Comparison of ENCODE assay signal across 8 cellular contexts in the genomic region with DNA sequence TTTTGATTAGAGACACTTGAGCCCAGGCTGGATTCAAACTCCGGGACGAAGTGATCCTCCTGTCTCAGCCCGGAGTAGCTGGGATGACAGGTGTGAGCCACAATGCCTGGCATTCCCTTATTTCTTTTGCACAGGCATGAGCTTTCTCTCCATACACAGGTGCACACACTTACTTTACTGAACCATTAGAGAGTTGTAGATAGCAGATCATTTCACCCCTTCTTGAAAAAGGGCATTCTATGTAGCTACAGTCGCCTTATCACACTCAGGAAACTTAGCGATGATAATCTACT. TPM values are rescaled to one million over a fixed set of nuclear protein-coding genes. Genes with fewer than 3 reads are reported as not detected.
DNase-seq lines count a peak whose midpoint lies in the region; ATAC-seq and TF ChIP-seq lines count a peak whose summit lies in the region.
"Not testable (repeated sequence)": the region's sequence is repeated elsewhere in the genome, so short reads cannot be mapped to it uniquely, and the experiment has no call there.

No MANE protein-coding gene starts in this region.

- H3K9me3 ChIP-seq in BE2C; Panc1 (ENCODE audit: control insufficient read depth, insufficient read depth, low read depth, low read length); liver (ENCODE audit: control insufficient read depth in 4 of 4, low read length in 3 of 4): not testable (repeated sequence)

- not testable (repeated sequence) for ATAC-seq in Panc1; activated CD8-positive, alpha-beta T cell treated with anti-CD3 and anti-CD28 coated beads for 36 hours; activated naive CD4-positive, alpha-beta T cell treated with anti-CD3 and anti-CD28 coated beads, Interleukin-2, amount 50 U/mL, for 72 hours; natural killer cell; stimulated activated effector memory CD8-positive, alpha-beta T cell treated with anti-CD3 and anti-CD28 coated beads, Interleukin-12 subunit alpha, Interleukin-12 subunit beta, amount 100 ng/mL, for 72 hours

- not testable (repeated sequence) for BruUV-seq in Panc1 (replicated peaks; lab: Mats Ljungman, UMichigan)

- not testable (repeated sequence) for H3K36me3 ChIP-seq in BE2C; Panc1 (ENCODE audit: control insufficient read depth, insufficient read depth, low read length); liver (ENCODE audit: control insufficient read depth in 4 of 4, insufficient read depth in 3 of 4, low read depth in 1 of 4, low read length in 3 of 4)

- H3K36me3 Mint-ChIP-seq in activated CD8-positive, alpha-beta T cell treated with anti-CD3 and anti-CD28 coated beads for 36 hours (ENCODE audit: low read depth) = peaks cover 13% of the 10 kb centered on the region
- not testable (repeated sequence) for H3K36me3 Mint-ChIP-seq in activated naive CD4-positive, alpha-beta T cell treated with anti-CD3 and anti-CD28 coated beads, Interleukin-2, amount 50 U/mL, for 72 hours; endothelial cell (ENCODE audit: low read depth, unreplicated experiment); natural killer cell
- peaks cover 44% of the 10 kb centered on the region for H3K36me3 Mint-ChIP-seq in stimulated activated effector memory CD8-positive, alpha-beta T cell treated with anti-CD3 and anti-CD28 coated beads, Interleukin-12 subunit alpha, Interleukin-12 subunit beta, amount 100 ng/mL, for 72 hours

- peak overlapping the region; percentile 82 for H3K27ac Mint-ChIP-seq in activated CD8-positive, alpha-beta T cell treated with anti-CD3 and anti-CD28 coated beads for 36 hours
- H3K27ac Mint-ChIP-seq in activated naive CD4-positive, alpha-beta T cell treated with anti-CD3 and anti-CD28 coated beads, Interleukin-2, amount 50 U/mL, for 72 hours = peak overlapping the region; percentile 60 to 64
- H3K27ac Mint-ChIP-seq in endothelial cell (ENCODE audit: unreplicated experiment) (peak overlapping the region; percentile 64), natural killer cell (peak overlapping the region; percentile 94 to 99)
- H3K27ac Mint-ChIP-seq in stimulated activated effector memory CD8-positive, alpha-beta T cell treated with anti-CD3 and anti-CD28 coated beads, Interleukin-12 subunit alpha, Interleukin-12 subunit beta, amount 100 ng/mL, for 72 hours = peak overlapping the region; percentile 70

- H3K4me3 ChIP-seq in BE2C (ENCODE audit: low read depth, low read length) = peak overlapping the region; percentile 43
- H3K4me3 ChIP-seq in Panc1 (ENCODE audit: low read depth in 2 of 2, low read length in 2 of 2) = peak overlapping the region in 1 of 2 experiments; percentile 30; a peak in 2 of 4 replicates
- H3K4me3 ChIP-seq in liver (ENCODE audit: low read depth in 1 of 3, low read length in 3 of 3) = not testable (repeated sequence)

- H3K4me3 Mint-ChIP-seq in activated CD8-positive, alpha-beta T cell treated with anti-CD3 and anti-CD28 coated beads for 36 hours; endothelial cell (ENCODE audit: unreplicated experiment); stimulated activated effector memory CD8-positive, alpha-beta T cell treated with anti-CD3 and anti-CD28 coated beads, Interleukin-12 subunit alpha, Interleukin-12 subunit beta, amount 100 ng/mL, for 72 hours: not testable (repeated sequence)
- H3K4me3 Mint-ChIP-seq in natural killer cell = peak overlapping the region; percentile 68

- not testable (repeated sequence) for DNase-seq in BE2C; Panc1 (ENCODE audit: low read depth, low spot score); activated CD8-positive, alpha-beta T cell treated with anti-CD3 and anti-CD28 coated beads for 36 hours; activated naive CD4-positive, alpha-beta T cell treated with anti-CD3 and anti-CD28 coated beads, Interleukin-2, amount 50 U/mL, for 72 hours (ENCODE audit: low spot score in 2 of 2); endothelial cell (ENCODE audit: low spot score); natural killer cell; stimulated activated effector memory CD8-positive, alpha-beta T cell treated with anti-CD3 and anti-CD28 coated beads, Interleukin-12 subunit alpha, Interleukin-12 subunit beta, amount 100 ng/mL, for 72 hours (ENCODE audit: low spot score in 2 of 2)

- not testable (repeated sequence) for TF ChIP-seq CTCF in BE2C (IDR thresholded peaks at IDR 0.05; ENCODE audit: low read depth, low read length); Panc1 (IDR thresholded peaks at IDR 0.05); activated CD8-positive, alpha-beta T cell treated with anti-CD3 and anti-CD28 coated beads for 36 hours (IDR thresholded peaks at IDR 0.05); endothelial cell (IDR thresholded peaks at IDR 0.05; ENCODE audit: unreplicated experiment); liver (IDR thresholded peaks at IDR 0.05; ENCODE audit: low read depth, low read length, missing input control); natural killer cell (IDR thresholded peaks at IDR 0.05)

- POLR2A ChIA-PET in Panc1 (lab: Charles Lee) = interaction anchor here (0.6 to 0.7 kb wide), 3 partner anchors 17 to 252 kb away, joined by 6 to 13 read pairs (median 7); no protein-coding TSS in a partner anchor
- POLR2A ChIA-PET in activated CD8-positive, alpha-beta T cell treated with anti-CD3 and anti-CD28 coated beads for 36 hours (lab: Charles Lee) = not testable (repeated sequence)

- TF ChIP-seq RAD21 in liver (IDR thresholded peaks at IDR 0.05) = not testable (repeated sequence)

- H3K9me3 Mint-ChIP-seq in activated CD8-positive, alpha-beta T cell treated with anti-CD3 and anti-CD28 coated beads for 36 hours; activated naive CD4-positive, alpha-beta T cell treated with anti-CD3 and anti-CD28 coated beads, Interleukin-2, amount 50 U/mL, for 72 hours; endothelial cell (ENCODE audit: unreplicated experiment); natural killer cell; stimulated activated effector memory CD8-positive, alpha-beta T cell treated with anti-CD3 and anti-CD28 coated beads, Interleukin-12 subunit alpha, Interleukin-12 subunit beta, amount 100 ng/mL, for 72 hours: not testable (repeated sequence)

- in situ Hi-C loops in Panc1 (cut with HindIII; ENCODE audit: low pct_unique_long_range_greater_than_20kb, low sequenced_read_pairs) = not testable (repeated sequence)

- H3K4me1 ChIP-seq in BE2C (peaks cover 11% of the 10 kb centered on the region), Panc1 (ENCODE audit: control insufficient read depth, insufficient read depth, low read length) (peaks cover 16% of the 10 kb centered on the region), liver (ENCODE audit: control insufficient read depth in 4 of 4, insufficient read depth in 4 of 4, low read length in 3 of 4) (peaks cover 6 to 32% (median 11%) of the 10 kb centered on the region in 4 donors)

- WGBS in liver = 81% methylated on average over 5 of the region's 5 CpGs

- H3K27me3 ChIP-seq in BE2C; Panc1 (ENCODE audit: control insufficient read depth, insufficient read depth, low read length); liver (ENCODE audit: control insufficient read depth in 4 of 4, insufficient read depth in 4 of 4, low read length in 3 of 4): not testable (repeated sequence)

- H3K9ac ChIP-seq in liver (ENCODE audit: low read depth in 1 of 2, low read length in 2 of 2) = not testable (repeated sequence)

- H3K27ac ChIP-seq in Panc1 (ENCODE audit: low read length) (0 out of 2 replicates have a peak overlapping the region, but pooled peaks have one; percentile 3), liver (ENCODE audit: low read depth in 1 of 2, low read length in 2 of 2) (peak overlapping the region; percentile 74 to 99)

- not testable (repeated sequence) for H3K27me3 Mint-ChIP-seq in activated CD8-positive, alpha-beta T cell treated with anti-CD3 and anti-CD28 coated beads for 36 hours; endothelial cell (ENCODE audit: unreplicated experiment); natural killer cell (ENCODE audit: low read depth in 2 of 2)

- intact Hi-C loops in Panc1 (cut with micrococcal nuclease; ENCODE audit: unreplicated experiment) (loop anchor here (10.0 kb wide), 1 partner anchor 90 kb away; no protein-coding TSS in a partner anchor), natural killer cell (cut with micrococcal nuclease) (loop anchor here (2.0 kb wide), 1 partner anchor 92 kb away; no protein-coding TSS in a partner anchor)
- intact Hi-C loops in activated CD8-positive, alpha-beta T cell treated with anti-CD3 and anti-CD28 coated beads for 36 hours (cut with micrococcal nuclease) = not testable (repeated sequence)

- H3K4me1 Mint-ChIP-seq in activated CD8-positive, alpha-beta T cell treated with anti-CD3 and anti-CD28 coated beads for 36 hours (ENCODE audit: low read depth) = peaks cover 49% of the 10 kb centered on the region
- H3K4me1 Mint-ChIP-seq in endothelial cell (ENCODE audit: unreplicated experiment) = peaks cover 14% of the 10 kb centered on the region
- peaks cover 36 to 40% of the 10 kb centered on the region in 2 donors for H3K4me1 Mint-ChIP-seq in natural killer cell
- peaks cover 27% of the 10 kb centered on the region for H3K4me1 Mint-ChIP-seq in stimulated activated effector memory CD8-positive, alpha-beta T cell treated with anti-CD3 and anti-CD28 coated beads, Interleukin-12 subunit alpha, Interleukin-12 subunit beta, amount 100 ng/mL, for 72 hours

- CTCF ChIA-PET in Panc1 (lab: Charles Lee) = not testable (repeated sequence)
- CTCF ChIA-PET in activated CD8-positive, alpha-beta T cell treated with anti-CD3 and anti-CD28 coated beads for 36 hours (lab: Charles Lee) = interaction anchor here (1.3 kb wide), 1 partner anchor 13 kb away, joined by 3 read pairs; no protein-coding TSS in a partner anchor

RNA-seq across cellular contexts. Expression of a gene that starts 9.9 kb away (rescaled TPM):
- 68.8 TPM for polyA plus RNA-seq in BE2C (2012; ENCODE audit: insufficient read depth, insufficient read length, low read depth)
- total RNA-seq in Panc1 (2021; ENCODE audit: unreplicated experiment) = 46.4 TPM
- polyA plus RNA-seq in Panc1 (2012; ENCODE audit: insufficient read length) = 29.0 TPM
- 10 to 100 TPM; 25.5 to 25.9 TPM for total RNA-seq in activated CD8-positive, alpha-beta T cell treated with anti-CD3 and anti-CD28 coated beads for 36 hours
- total RNA-seq in activated naive CD4-positive, alpha-beta T cell treated with anti-CD3 and anti-CD28 coated beads, Interleukin-2, amount 50 U/mL, for 72 hours = 10 to 100 TPM; 18.9 to 33.9 TPM
- 19.2 TPM for total RNA-seq in endothelial cell (ENCODE audit: unreplicated experiment)
- total RNA-seq in liver = 10 to 100 TPM; 13.0 to 52.6 TPM
- 10 to 100 TPM; 16.6 to 20.2 TPM for polyA plus RNA-seq in liver
- 10 to 100 TPM; 67.5 to 72.1 (median 68.0) TPM for total RNA-seq in natural killer cell

RNA-seq across cellular contexts. Expression of a gene that starts 48.9 kb away (rescaled TPM):
- 86.9 TPM for polyA plus RNA-seq in BE2C (2012; ENCODE audit: insufficient read depth, insufficient read length, low read depth)
- 34.3 TPM for total RNA-seq in Panc1 (2021; ENCODE audit: unreplicated experiment)
- 63.3 TPM for polyA plus RNA-seq in Panc1 (2012; ENCODE audit: insufficient read length)
- 10 to 100 TPM; 15.5 to 19.4 TPM for total RNA-seq in activated CD8-positive, alpha-beta T cell treated with anti-CD3 and anti-CD28 coated beads for 36 hours
- total RNA-seq in activated naive CD4-positive, alpha-beta T cell treated with anti-CD3 and anti-CD28 coated beads, Interleukin-2, amount 50 U/mL, for 72 hours = 10 to 100 TPM; 22.6 to 30.7 TPM
- total RNA-seq in endothelial cell (ENCODE audit: unreplicated experiment) = 48.3 TPM
- total RNA-seq in liver = 100 to 1,000 TPM in 1 of 2 donors, 10 to 100 TPM in 1; 60.3 to 272 TPM
- polyA plus RNA-seq in liver = 100 to 1,000 TPM; 234 to 270 TPM
- 10 to 100 TPM; 58.1 to 69.9 (median 60.0) TPM for total RNA-seq in natural killer cell
